12 cellular contexts compared by ENCODE assay signal in genomic region chr1:173481195-173481772, GRCh38.
"Had no signal": no experiment of that assay in that cellular context is flagged by ENCODE, and none has a peak within 500 bp of the region (broad histone marks: within the 10 kb centered on the region; RNA-seq: fewer than 3 reads in every experiment).

No MANE protein-coding gene starts in this region.

- H3K27ac ChIP-seq: breast epithelium, prostate gland, spleen had no signal

- ATAC-seq: gastroesophageal sphincter, sciatic nerve had no signal

- H3K27me3 ChIP-seq: breast epithelium, gastroesophageal sphincter, spleen had no signal

- H3K4me3 ChIP-seq: breast epithelium, prostate gland, spleen had no signal

- H3K27ac Mint-ChIP-seq: activated naive CD8-positive, alpha-beta T cell treated with anti-CD3 and anti-CD28 coated beads, Interleukin-2, amount 10 ng/mL, durations not matched to agents 7 days and 5 days had no signal

- H3K27me3 Mint-ChIP-seq: activated naive CD8-positive, alpha-beta T cell treated with anti-CD3 and anti-CD28 coated beads, Interleukin-2, amount 10 ng/mL, durations not matched to agents 7 days and 5 days had no signal

- DNase-seq: activated CD4-positive, alpha-beta T cell treated with anti-CD3 and anti-CD28 coated beads, Interleukin-2, amount 50 U/mL, for 48 hours; activated effector memory CD4-positive, alpha-beta T cell treated with anti-CD3 and anti-CD28 coated beads, Interleukin-2, amount 50 U/mL, for 16 hours; activated naive CD8-positive, alpha-beta T cell treated with anti-CD3 and anti-CD28 coated beads, Interleukin-2, amount 10 ng/mL, durations not matched to agents 7 days and 5 days; aorta; dermis blood vessel endothelial cell; mesendoderm; spleen; T-helper 9 cell had no signal

- H3K9me3 Mint-ChIP-seq: activated naive CD8-positive, alpha-beta T cell treated with anti-CD3 and anti-CD28 coated beads, Interleukin-2, amount 10 ng/mL, durations not matched to agents 7 days and 5 days had no signal

- H3K9me3 ChIP-seq: breast epithelium, gastroesophageal sphincter, prostate gland, spleen had no signal

- H3K4me3 Mint-ChIP-seq: activated naive CD8-positive, alpha-beta T cell treated with anti-CD3 and anti-CD28 coated beads, Interleukin-2, amount 10 ng/mL, durations not matched to agents 7 days and 5 days had no signal

- H3K4me1 ChIP-seq: prostate gland had no signal
